11 cellular contexts compared by ENCODE assay signal in genomic region chr18:23227729-23228075, GRCh38.
A peak's percentile ranks its signal among the peaks of the same experiment; 100 is the strongest.
DNase-seq lines count a peak whose midpoint lies in the region; ATAC-seq and TF ChIP-seq lines count a peak whose summit lies in the region.
"Had no signal": no experiment of that assay in that cellular context is flagged by ENCODE, and none has a peak within 500 bp of the region (broad histone marks: within the 10 kb centered on the region; RNA-seq: fewer than 3 reads in every experiment).

No MANE protein-coding gene starts in this region.

- TF ChIP-seq CTCF in gastroesophageal sphincter (IDR thresholded peaks at IDR 0.05) = no peak

- intact Hi-C loops in activated naive CD4-positive, alpha-beta T cell treated with anti-CD3 and anti-CD28 coated beads for 36 hours (cut with micrococcal nuclease) = loop anchor here (2.0 kb wide), 1 partner anchor 131 kb away; no protein-coding TSS in a partner anchor

- TF ChIP-seq EP300 in gastroesophageal sphincter (IDR thresholded peaks at IDR 0.05) = no peak

- peaks cover 31 to 44% (median 43%) of the 10 kb centered on the region in 3 donors for H3K4me1 Mint-ChIP-seq in IgD-negative memory B cell
- H3K4me1 Mint-ChIP-seq in stimulated activated naive B cell treated with anti-CD40 and anti-IgM and Interleukin-4, amounts not matched to agents 10 μg/mL and 1 μg/mL and 100 μg/mL, for 72 hours = peaks cover 54 to 85% of the 10 kb centered on the region in 2 donors
- peaks cover 45% of the 10 kb centered on the region for H3K4me1 Mint-ChIP-seq in activated naive CD4-positive, alpha-beta T cell treated with anti-CD3 and anti-CD28 coated beads for 36 hours (ENCODE audit: low read depth)

- H3K4me3 ChIP-seq in gastroesophageal sphincter = no peak overlapping the region

- H3K4me1 ChIP-seq in gastroesophageal sphincter = peaks cover 0 to 74% (median 29%) of the 10 kb centered on the region in 3 donors

- H3K9me3 Mint-ChIP-seq in IgD-negative memory B cell = no peaks in the 10 kb centered on the region
- no peaks in the 10 kb centered on the region for H3K9me3 Mint-ChIP-seq in stimulated activated naive B cell treated with anti-CD40 and anti-IgM and Interleukin-4, amounts not matched to agents 10 μg/mL and 1 μg/mL and 100 μg/mL, for 72 hours
- H3K9me3 Mint-ChIP-seq in activated naive CD4-positive, alpha-beta T cell treated with anti-CD3 and anti-CD28 coated beads for 36 hours = peaks cover 2% of the 10 kb centered on the region

- WGBS in gastroesophageal sphincter (ENCODE audit: low coverage in 1 of 2), 2 donors = 67 to 100% methylated on average over 1 of the region's 2 CpGs

- H3K36me3 ChIP-seq in gastroesophageal sphincter = no peaks in the 10 kb centered on the region

- peak overlapping the region in 2 of 3 donors; percentile 63 to 70 for H3K27ac Mint-ChIP-seq in IgD-negative memory B cell
- peak overlapping the region; percentile 97 for H3K27ac Mint-ChIP-seq in stimulated activated naive B cell treated with anti-CD40 and anti-IgM and Interleukin-4, amounts not matched to agents 10 μg/mL and 1 μg/mL and 100 μg/mL, for 72 hours
- no peak overlapping the region for H3K27ac Mint-ChIP-seq in activated naive CD4-positive, alpha-beta T cell treated with anti-CD3 and anti-CD28 coated beads for 36 hours

- peak; percentile 89 for DNase-seq in NCI-H82 treated with DMSO at 0.1 percent for 48 hours (lab: John Stamatoyannopoulos, UW; ENCODE audit: unreplicated experiment)
- no peak for DNase-seq in stimulated activated naive B cell treated with anti-CD40 and anti-IgM and Interleukin-4, amounts not matched to agents 10 μg/mL and 1 μg/mL and 100 μg/mL, for 72 hours
- DNase-seq in activated naive CD4-positive, alpha-beta T cell treated with anti-CD3 and anti-CD28 coated beads for 36 hours = no peak
- DNase-seq in erythroblast (lab: John Stamatoyannopoulos, UW) = no peak
- DNase-seq: activated CD4-positive, CD25-positive, alpha-beta regulatory T cell; glutamatergic neuron had no signal

- CTCF ChIA-PET in activated naive CD4-positive, alpha-beta T cell treated with anti-CD3 and anti-CD28 coated beads for 36 hours (lab: Charles Lee) = interaction anchor here (1.0 to 1.2 kb wide), 2 partner anchors 21 to 96 kb away, joined by 4 read pairs; no protein-coding TSS in a partner anchor

- peak overlapping the region; percentile 35 to 73 (median 70) for H3K27ac ChIP-seq in gastroesophageal sphincter
- H3K27ac ChIP-seq: parathyroid adenoma had no signal

- no peaks in the 10 kb centered on the region for H3K9me3 ChIP-seq in gastroesophageal sphincter

- no peaks in the 10 kb centered on the region for H3K27me3 ChIP-seq in gastroesophageal sphincter

- peaks cover 24% of the 10 kb centered on the region for H3K27me3 Mint-ChIP-seq in IgD-negative memory B cell
- H3K27me3 Mint-ChIP-seq in stimulated activated naive B cell treated with anti-CD40 and anti-IgM and Interleukin-4, amounts not matched to agents 10 μg/mL and 1 μg/mL and 100 μg/mL, for 72 hours = no peaks in the 10 kb centered on the region
- H3K27me3 Mint-ChIP-seq in activated naive CD4-positive, alpha-beta T cell treated with anti-CD3 and anti-CD28 coated beads for 36 hours (ENCODE audit: low read depth) = no peaks in the 10 kb centered on the region

- no peak overlapping the region for H3K4me3 Mint-ChIP-seq in IgD-negative memory B cell
- no peak overlapping the region for H3K4me3 Mint-ChIP-seq in stimulated activated naive B cell treated with anti-CD40 and anti-IgM and Interleukin-4, amounts not matched to agents 10 μg/mL and 1 μg/mL and 100 μg/mL, for 72 hours
- H3K4me3 Mint-ChIP-seq in activated naive CD4-positive, alpha-beta T cell treated with anti-CD3 and anti-CD28 coated beads for 36 hours = no peak overlapping the region

- peaks cover 2% of the 10 kb centered on the region for H3K36me3 Mint-ChIP-seq in IgD-negative memory B cell
- peaks cover 21 to 38% of the 10 kb centered on the region in 2 donors for H3K36me3 Mint-ChIP-seq in stimulated activated naive B cell treated with anti-CD40 and anti-IgM and Interleukin-4, amounts not matched to agents 10 μg/mL and 1 μg/mL and 100 μg/mL, for 72 hours
- H3K36me3 Mint-ChIP-seq in activated naive CD4-positive, alpha-beta T cell treated with anti-CD3 and anti-CD28 coated beads for 36 hours (ENCODE audit: low read depth) = peaks cover 1% of the 10 kb centered on the region

- ATAC-seq in gastroesophageal sphincter (no peak), GM18498 (IDR thresholded peaks at IDR 0.05; ENCODE audit: unreplicated experiment) (no peak), HG02759 (IDR thresholded peaks at IDR 0.05; ENCODE audit: unreplicated experiment) (no peak)
- no peak for ATAC-seq in stimulated activated naive B cell treated with anti-CD40 and anti-IgM and Interleukin-4, amounts not matched to agents 10 μg/mL and 1 μg/mL and 100 μg/mL, for 72 hours (replicated peaks)

- TF ChIP-seq POLR2A in gastroesophageal sphincter (IDR thresholded peaks at IDR 0.05) (no peak), erythroblast (IDR thresholded peaks at IDR 0.05; ENCODE audit: low read length) (no peak)
